15 cellular contexts compared by ENCODE assay signal in genomic region chr6:105397987-105398386, GRCh38. TPM values are rescaled to one million over a fixed set of nuclear protein-coding genes. Genes with fewer than 3 reads are reported as not detected.
DNase-seq lines count a peak whose midpoint lies in the region; ATAC-seq, FAIRE-seq and TF ChIP-seq lines count a peak whose summit lies in the region.
"Had no signal": no experiment of that assay in that cellular context is flagged by ENCODE, and none has a peak within 500 bp of the region (broad histone marks: within the 10 kb centered on the region; RNA-seq: fewer than 3 reads in every experiment).

No MANE protein-coding gene starts in this region.

- H3K4me1 Mint-ChIP-seq in stimulated activated effector memory CD8-positive, alpha-beta T cell treated with anti-CD3 and anti-CD28 coated beads, Interleukin-12 subunit alpha, Interleukin-12 subunit beta, amount 100 ng/mL, for 72 hours: peaks cover 56% of the 10 kb centered on the region

- H3K4me1 ChIP-seq in mammary epithelial cell (ENCODE audit: insufficient read depth, low read length) (peaks cover 36% of the 10 kb centered on the region), breast epithelium (peaks cover 0 to 2% of the 10 kb centered on the region in 2 donors), endothelial cell of umbilical vein (ENCODE audit: control insufficient read depth, extremely low read depth, insufficient read depth, low read length) (peaks cover 11% of the 10 kb centered on the region), trophoblast cell (ENCODE audit: control insufficient read depth in 1 of 2, insufficient read depth in 2 of 2, low read length in 2 of 2) (peaks cover 0 to 13% of the 10 kb centered on the region in 2 experiments)

- H3K9me3 ChIP-seq in mammary epithelial cell (replicated peaks; ENCODE audit: insufficient read depth, low read length) (no peaks in the 10 kb centered on the region), breast epithelium (no peaks in the 10 kb centered on the region), endothelial cell of umbilical vein (replicated peaks; ENCODE audit: control insufficient read depth, insufficient read depth, low read length) (no peaks in the 10 kb centered on the region), trophoblast cell (ENCODE audit: insufficient read depth, low read depth, low read length) (no peaks in the 10 kb centered on the region)

- H3K9me1 ChIP-seq in endothelial cell of umbilical vein (replicated peaks; ENCODE audit: control insufficient read depth, extremely low read depth, insufficient read depth, low read length): no peaks in the 10 kb centered on the region

- BruUV-seq in mammary epithelial cell (replicated peaks; lab: Mats Ljungman, UMichigan) (no TSS peak), endothelial cell of umbilical vein (replicated peaks; lab: Mats Ljungman, UMichigan) (no TSS peak)

- H3K9me3 Mint-ChIP-seq in stimulated activated effector memory CD8-positive, alpha-beta T cell treated with anti-CD3 and anti-CD28 coated beads, Interleukin-12 subunit alpha, Interleukin-12 subunit beta, amount 100 ng/mL, for 72 hours: no peaks in the 10 kb centered on the region
- H3K9me3 Mint-ChIP-seq: dendritic cell treated with granulocyte-macrophage colony-stimulating factor and Interleukin-4, amounts not matched to agents 40 ng/mL and 50 ng/mL, for 4 days had no signal

- TF ChIP-seq POLR2A in breast epithelium (IDR thresholded peaks at IDR 0.05): no peak
- no peak for TF ChIP-seq POLR2A in endothelial cell of umbilical vein (IDR thresholded peaks at IDR 0.05; ENCODE audit: low read depth, low read length)
- TF ChIP-seq POLR2A in GM12892 (IDR thresholded peaks at IDR 0.05; ENCODE audit: low read depth, low read length): no peak

- H2BK5ac ChIP-seq in trophoblast cell (ENCODE audit: low read depth, low read length, poor library complexity): no peak overlapping the region

- FAIRE-seq in endothelial cell of umbilical vein (lab: Jason Lieb, UNC): peak; percentile 35
- no peak for FAIRE-seq in GM12892 (lab: Jason Lieb, UNC)
- FAIRE-seq: TTC549 had no signal

- H3K79me2 ChIP-seq in mammary epithelial cell (ENCODE audit: insufficient read depth, low read length) (peaks cover 94% of the 10 kb centered on the region), endothelial cell of umbilical vein (ENCODE audit: control insufficient read depth, insufficient read depth, low read length) (peaks cover 34% of the 10 kb centered on the region), trophoblast cell (ENCODE audit: control insufficient read depth, insufficient read depth, low read length, poor library complexity) (peaks cover 10% of the 10 kb centered on the region)

- in situ Hi-C loops in mammary epithelial cell (cut with MboI; ENCODE audit: low sequenced_read_pairs in 2 of 2): no loop called here

- H3K27me3 ChIP-seq in mammary epithelial cell (ENCODE audit: insufficient read depth, low read length) (no peaks in the 10 kb centered on the region), breast epithelium (no peaks in the 10 kb centered on the region), endothelial cell of umbilical vein (ENCODE audit: control insufficient read depth in 2 of 2, insufficient read depth in 2 of 2, low read length in 2 of 2) (no peaks in the 10 kb centered on the region), trophoblast cell (ENCODE audit: insufficient read depth, low read length) (no peaks in the 10 kb centered on the region)

- DNase-seq in mammary epithelial cell (no peak), breast epithelium (ENCODE audit: low spot score in 2 of 2) (no peak), NCI-H69 (lab: John Stamatoyannopoulos, UW) (peak; percentile 88), endothelial cell of umbilical vein (ENCODE audit: low read depth, low spot score) (peak; percentile 35), HUDEP-2 (lab: John Stamatoyannopoulos, UW; ENCODE audit: unreplicated experiment in 76 of 76) (no peak), trophoblast cell (no peak), GM12892 (ENCODE audit: insufficient read length) (no peak)
- DNase-seq in stimulated activated effector memory CD8-positive, alpha-beta T cell treated with anti-CD3 and anti-CD28 coated beads, Interleukin-12 subunit alpha, Interleukin-12 subunit beta, amount 100 ng/mL, for 72 hours (ENCODE audit: low spot score in 2 of 2): no peak
- DNase-seq: activated effector memory CD4-positive, alpha-beta T cell treated with Interleukin-2 at 50 U/mL for 16 hours; kidney glomerular epithelial cell; NCI-H446 treated with DMSO at 0.1 percent for 48 hours had no signal

- CTCF ChIA-PET in mammary epithelial cell (lab: Charles Lee; ENCODE audit: low non-redundant PET) (no interaction called here), endothelial cell of umbilical vein (lab: Charles Lee) (interaction anchor here (0.8 to 1.7 kb wide), 3 partner anchors 11 to 310 kb away, joined by 3 to 4 read pairs (median 4); no protein-coding TSS in a partner anchor)

- H4K91ac ChIP-seq in trophoblast cell (ENCODE audit: low read depth, low read length): no peak overlapping the region

- H3K14ac ChIP-seq in trophoblast cell (ENCODE audit: low read length): no peak overlapping the region

- H3K9ac ChIP-seq in mammary epithelial cell (ENCODE audit: insufficient read depth, low read length) (no peak overlapping the region), endothelial cell of umbilical vein (replicated peaks; ENCODE audit: extremely low read depth, insufficient read depth, low read length) (no peak overlapping the region), trophoblast cell (ENCODE audit: low read length) (no peak overlapping the region)
- H3K9ac ChIP-seq: parathyroid adenoma had no signal

- H2AFZ ChIP-seq in mammary epithelial cell (ENCODE audit: low read depth, low read length) (no peak overlapping the region), endothelial cell of umbilical vein (ENCODE audit: low read depth, low read length) (no peak overlapping the region), trophoblast cell (ENCODE audit: insufficient read depth, low read length, poor library complexity) (no peak overlapping the region)
- H2AFZ ChIP-seq: parathyroid adenoma had no signal

- POLR2A ChIA-PET in endothelial cell of umbilical vein (lab: Charles Lee): no interaction called here

- no peak for ATAC-seq in stimulated activated effector memory CD8-positive, alpha-beta T cell treated with anti-CD3 and anti-CD28 coated beads, Interleukin-12 subunit alpha, Interleukin-12 subunit beta, amount 100 ng/mL, for 72 hours
- ATAC-seq: Panc1 had no signal

- intact Hi-C loops in mammary epithelial cell (cut with micrococcal nuclease): no loop called here
- intact Hi-C loops in breast epithelium (cut with DNase I; ENCODE audit: low total_unique reads): no loop called here
- intact Hi-C loops in endothelial cell of umbilical vein (cut with micrococcal nuclease): no loop called here

- H2AK5ac ChIP-seq in trophoblast cell (ENCODE audit: low read length): no peak overlapping the region

- peaks cover 44% of the 10 kb centered on the region for H3K36me3 Mint-ChIP-seq in stimulated activated effector memory CD8-positive, alpha-beta T cell treated with anti-CD3 and anti-CD28 coated beads, Interleukin-12 subunit alpha, Interleukin-12 subunit beta, amount 100 ng/mL, for 72 hours

- no peak overlapping the region for H4K12ac ChIP-seq in trophoblast cell (ENCODE audit: low read depth, low read length)

- H3K27ac Mint-ChIP-seq in stimulated activated effector memory CD8-positive, alpha-beta T cell treated with anti-CD3 and anti-CD28 coated beads, Interleukin-12 subunit alpha, Interleukin-12 subunit beta, amount 100 ng/mL, for 72 hours: peak overlapping the region; percentile 55
- H3K27ac Mint-ChIP-seq: dendritic cell treated with granulocyte-macrophage colony-stimulating factor and Interleukin-4, amounts not matched to agents 40 ng/mL and 50 ng/mL, for 4 days had no signal

- TF ChIP-seq CTCF in mammary epithelial cell (conservative IDR thresholded peaks at IDR 0.05 in 1 of 2, IDR thresholded peaks at IDR 0.05 in 1 of 2; ENCODE audit: extremely low read depth in 1 of 2, insufficient read depth in 1 of 2, low read depth in 1 of 2, low read length in 2 of 2): no peak
- TF ChIP-seq CTCF in breast epithelium (IDR thresholded peaks at IDR 0.05): no peak
- no peak for TF ChIP-seq CTCF in endothelial cell of umbilical vein (IDR thresholded peaks at IDR 0.05; ENCODE audit: extremely low read depth in 1 of 2, insufficient read depth in 1 of 2, low read depth in 1 of 2, low read length in 2 of 2)

- dilution Hi-C loops in mammary epithelial cell (cut with HindIII; ENCODE audit: low sequenced_read_pairs): no loop called here
- dilution Hi-C loops in endothelial cell of umbilical vein (cut with MboI; ENCODE audit: extremely low pct_ligation_motif_present, low sequenced_read_pairs): no loop called here

- H3K27ac ChIP-seq in mammary epithelial cell (ENCODE audit: insufficient read depth, low read depth, low read length) (no peak overlapping the region), breast epithelium (no peak overlapping the region), endothelial cell of umbilical vein (ENCODE audit: insufficient read depth, low read depth, low read length) (no peak overlapping the region), trophoblast cell (ENCODE audit: low read depth, low read length) (no peak overlapping the region)
- H3K27ac ChIP-seq: parathyroid adenoma had no signal

- H3K4me3 ChIP-seq in mammary epithelial cell (replicated peaks in 1 of 3; ENCODE audit: insufficient read depth in 1 of 3, low read depth in 2 of 3, low read length in 3 of 3): no peak overlapping the region
- no peak overlapping the region for H3K4me3 ChIP-seq in breast epithelium
- no peak overlapping the region for H3K4me3 ChIP-seq in endothelial cell of umbilical vein (replicated peaks in 1 of 3; ENCODE audit: insufficient read depth in 1 of 3, low read depth in 1 of 3, low read length in 3 of 3)
- H3K4me3 ChIP-seq in trophoblast cell (ENCODE audit: low read depth, low read length): no peak overlapping the region

- no peak overlapping the region for H3K18ac ChIP-seq in trophoblast cell (ENCODE audit: low read length)

- H3K4ac ChIP-seq in trophoblast cell (ENCODE audit: low read depth, low read length): no peak overlapping the region

- 61% methylated on average over 6 of the region's 6 CpGs for WGBS in mammary epithelial cell (ENCODE audit: low coverage, missing lambda C conversion rate)
- no CpG with 5 or more reads among the region's 6 CpGs for WGBS in trophoblast cell (ENCODE audit: extremely low coverage, insufficient coverage, insufficient read length)

- H4K20me1 ChIP-seq in mammary epithelial cell (ENCODE audit: insufficient read depth, low read length) (no peaks in the 10 kb centered on the region), endothelial cell of umbilical vein (replicated peaks; ENCODE audit: control insufficient read depth, extremely low read depth, insufficient read depth, low read length) (no peaks in the 10 kb centered on the region)

- peaks cover 16% of the 10 kb centered on the region for H3K36me3 ChIP-seq in mammary epithelial cell (ENCODE audit: insufficient read depth, low read length)
- no peaks in the 10 kb centered on the region for H3K36me3 ChIP-seq in breast epithelium
- peaks cover 6 to 7% of the 10 kb centered on the region in 2 experiments for H3K36me3 ChIP-seq in endothelial cell of umbilical vein (ENCODE audit: control insufficient read depth in 2 of 2, extremely low read depth in 1 of 2, insufficient read depth in 2 of 2, low read length in 2 of 2)
- H3K36me3 ChIP-seq in trophoblast cell (ENCODE audit: control insufficient read depth in 1 of 2, insufficient read depth in 2 of 2, low read length in 2 of 2): peaks cover 2 to 5% of the 10 kb centered on the region in 2 experiments

- H2BK12ac ChIP-seq in trophoblast cell (ENCODE audit: low read length): no peak overlapping the region

- peak overlapping the region; percentile 1 for H3K4me2 ChIP-seq in mammary epithelial cell (ENCODE audit: insufficient read depth, low read depth, low read length)
- H3K4me2 ChIP-seq in endothelial cell of umbilical vein (ENCODE audit: insufficient read depth, low read length): no peak overlapping the region
- no peak overlapping the region for H3K4me2 ChIP-seq in trophoblast cell (ENCODE audit: low read length)

- peaks cover 5% of the 10 kb centered on the region for H3K79me1 ChIP-seq in trophoblast cell (ENCODE audit: low read length)

- H3K4me3 Mint-ChIP-seq in stimulated activated effector memory CD8-positive, alpha-beta T cell treated with anti-CD3 and anti-CD28 coated beads, Interleukin-12 subunit alpha, Interleukin-12 subunit beta, amount 100 ng/mL, for 72 hours: peak overlapping the region; percentile 25
- H3K4me3 Mint-ChIP-seq: dendritic cell treated with granulocyte-macrophage colony-stimulating factor and Interleukin-4, amounts not matched to agents 40 ng/mL and 50 ng/mL, for 4 days had no signal

- no peak overlapping the region for H2BK120ac ChIP-seq in trophoblast cell (ENCODE audit: insufficient read depth, low read length, poor library complexity)

- no peak overlapping the region for H4K8ac ChIP-seq in trophoblast cell (ENCODE audit: low read depth, low read length)

- no peak overlapping the region for H3K23ac ChIP-seq in trophoblast cell (ENCODE audit: low read length)

RNA-seq across cellular contexts. Expression of gene PREP, which starts 4.9 kb away (rescaled TPM):
- 100 to 1,000 TPM in 1 of 2 donors, 10 to 100 TPM in 1; 55.3 to 105 TPM for total RNA-seq in mammary epithelial cell
- polyA plus RNA-seq in mammary epithelial cell: 65.3 TPM
- 108 TPM for polyA minus RNA-seq in mammary epithelial cell
- 10 to 100 TPM; 18.4 to 22.3 (median 19.6) TPM for total RNA-seq in breast epithelium
- 37.7 and 40.7 TPM in 2 replicates for total RNA-seq in endothelial cell of umbilical vein
- polyA plus RNA-seq in endothelial cell of umbilical vein: 11.9 and 17.2 TPM in 2 replicates
- polyA plus RNA-seq in endothelial cell of umbilical vein (2011; cell fraction: cytosol; rRNA removed): 20.4 and 21.1 TPM in 2 replicates
- polyA plus RNA-seq in endothelial cell of umbilical vein (2011; cell fraction: nucleus; rRNA removed): 29.1 and 29.4 TPM in 2 replicates
- 33.7 and 42.4 TPM in 2 replicates for polyA plus RNA-seq in endothelial cell of umbilical vein (2012)
- polyA minus RNA-seq in endothelial cell of umbilical vein: 29.3 and 30.3 TPM in 2 replicates
- polyA minus RNA-seq in endothelial cell of umbilical vein (2011; cell fraction: cytosol; rRNA and poly(A)+ RNA removed): 9.0 TPM
- 36.1 and 42.4 TPM in 2 replicates for polyA minus RNA-seq in endothelial cell of umbilical vein (2011; cell fraction: nucleus; rRNA and poly(A)+ RNA removed)
- polyA plus RNA-seq in trophoblast cell (2013): 45.1 and 45.2 TPM in 2 replicates
- polyA plus RNA-seq in GM12892 (2012; ENCODE audit: missing spikeins): 27.9 TPM

Comparison
In these comparisons a context has a peak if more than half of its experiments do, and no peak if none do; other contexts are left out.
1. DNase-seq: peak in NCI-H69 (single experiment) and endothelial cell of umbilical vein (single experiment); none in mammary epithelial cell (single experiment), breast epithelium (0 of 2), stimulated activated effector memory CD8-positive, alpha-beta T cell treated with anti-CD3 and anti-CD28 coated beads, Interleukin-12 subunit alpha, Interleukin-12 subunit beta, amount 100 ng/mL, for 72 hours (0 of 2), HUDEP-2 (0 of 76), trophoblast cell (0 of 2) and GM12892 (single experiment).